In genomic region chr1:174791863-174792262, GRCh38 we compare ENCODE assay signal across 18 cellular contexts.
"Had no signal": no experiment of that assay in that cellular context is flagged by ENCODE, and none has a peak within 500 bp of the region (broad histone marks: within the 10 kb centered on the region; RNA-seq: fewer than 3 reads in every experiment).

No MANE protein-coding gene starts in this region.

- FAIRE-seq: bronchial epithelial cell, endothelial cell of umbilical vein had no signal

- H3K4me3 ChIP-seq: lower lobe of right lung, skin epidermis, tibial artery, uterus had no signal

- DNase-seq: activated CD4-positive, alpha-beta T cell treated with anti-CD3 and anti-CD28 coated beads for 36 hours; activated CD8-positive, alpha-beta memory T cell treated with anti-CD3 and anti-CD28 coated beads, Interleukin-2, amount 50 U/mL, for 4 hours; activated CD8-positive, alpha-beta T cell treated with anti-CD3 and anti-CD28 coated beads for 36 hours; activated gamma-delta T cell treated with Interleukin-2 at 50 U/mL for 16 hours; activated naive CD8-positive, alpha-beta T cell treated with anti-CD3 and anti-CD28 coated beads for 36 hours; activated T-cell treated with anti-CD3 and anti-CD28 coated beads, Interleukin-2, amount 50 U/mL, for 72 hours; anterior cingulate cortex; foreskin keratinocyte; head of caudate nucleus; left cardiac atrium; lower lobe of right lung; naive thymus-derived CD4-positive, alpha-beta T cell; retina; tibial artery; uterus had no signal
